ENCODE assay signal across 17 cellular contexts in genomic region chr4:139806929-139807328, GRCh38.
A peak's percentile ranks its signal among the peaks of the same experiment; 100 is the strongest.
DNase-seq lines count a peak whose midpoint lies in the region; ATAC-seq, FAIRE-seq and TF ChIP-seq lines count a peak whose summit lies in the region.
"Had no signal": no experiment of that assay in that cellular context is flagged by ENCODE, and none has a peak within 500 bp of the region (broad histone marks: within the 10 kb centered on the region; RNA-seq: fewer than 3 reads in every experiment).

No MANE protein-coding gene starts in this region.

- H3F3A ChIP-seq in Loucy (ENCODE audit: low read depth) = no peaks in the 10 kb centered on the region

- peaks cover 46% of the 10 kb centered on the region for H3K4me1 Mint-ChIP-seq in mesothelial cell of epicardium
- peaks cover 13% of the 10 kb centered on the region for H3K4me1 Mint-ChIP-seq in activated naive CD4-positive, alpha-beta T cell treated with anti-CD3 and anti-CD28 coated beads, Interleukin-2, amount 10 ng/mL, durations not matched to agents 7 days and 5 days

- RAD21 ChIA-PET in GM12878 (lab: Charles Lee; ENCODE audit: unreplicated experiment) = no interaction called here

- SMC1A ChIA-PET in GM12878 (lab: Charles Lee; ENCODE audit: uncharacterized antibody, unreplicated experiment) = no interaction called here

- H3K27ac ChIP-seq in GM12878 (ENCODE audit: control insufficient read depth, insufficient read depth) = no peak overlapping the region
- H3K27ac ChIP-seq: A549, SK-N-MC had no signal

- H4K20me1 ChIP-seq in Loucy (ENCODE audit: insufficient read depth, low read length, poor library complexity, severe bottlenecking) (peaks cover 36% of the 10 kb centered on the region), GM12878 (ENCODE audit: control insufficient read depth, insufficient read depth) (no peaks in the 10 kb centered on the region)

- TF ChIP-seq POLR2A in GM12878 (IDR thresholded peaks at IDR 0.05; ENCODE audit: low read depth, low read length) = no peak

- H3K79me2 ChIP-seq in Loucy (ENCODE audit: insufficient read depth, low read length) (no peaks in the 10 kb centered on the region), GM12878 (ENCODE audit: control insufficient read depth, insufficient read depth, low read length) (no peaks in the 10 kb centered on the region)

- CTCF ChIA-PET in GM12878 (lab: Yijun Ruan, JAX) = interaction anchor here (2.2 kb wide), 1 partner anchor 446 kb away, joined by 8 read pairs; no protein-coding TSS in a partner anchor
- CTCF ChIA-PET in activated naive CD4-positive, alpha-beta T cell treated with anti-CD3 and anti-CD28 coated beads, Interleukin-2, amount 10 ng/mL, durations not matched to agents 7 days and 5 days (lab: Charles Lee) = no interaction called here

- H3K4me2 ChIP-seq in Loucy (ENCODE audit: low read depth, low read length, poor library complexity, severe bottlenecking) (no peak overlapping the region), GM12878 (ENCODE audit: control insufficient read depth, insufficient read depth) (no peak overlapping the region)
- H3K4me2 ChIP-seq: A549 had no signal

- H3K27me3 Mint-ChIP-seq in mesothelial cell of epicardium (ENCODE audit: low read depth) = no peaks in the 10 kb centered on the region
- peaks cover 6% of the 10 kb centered on the region for H3K27me3 Mint-ChIP-seq in activated naive CD4-positive, alpha-beta T cell treated with anti-CD3 and anti-CD28 coated beads, Interleukin-2, amount 10 ng/mL, durations not matched to agents 7 days and 5 days

- DNase-seq in GM06990 (ENCODE audit: extremely low read depth, insufficient read length) = no peak
- DNase-seq in GM12878 (ENCODE audit: low read depth, low spot score) = no peak
- no peak for DNase-seq in mesothelial cell of epicardium (ENCODE audit: low spot score in 2 of 2, unreplicated experiment in 2 of 2)
- DNase-seq in stimulated activated naive CD4-positive, alpha-beta T cell (lab: John Stamatoyannopoulos, UW) = no peak
- no peak for DNase-seq in activated naive CD4-positive, alpha-beta T cell treated with anti-CD3 and anti-CD28 coated beads, Interleukin-2, amount 10 ng/mL, durations not matched to agents 7 days and 5 days
- no peak for DNase-seq in NCI-H1930 (lab: John Stamatoyannopoulos, UW)
- no peak for DNase-seq in NCI-H1436 treated with DMSO at 0.1 percent for 48 hours (lab: John Stamatoyannopoulos, UW)
- DNase-seq: Caco-2, DMS53, NCI-H1092 treated with DMSO at 0.1 percent for 48 hours, NCI-H2029, NCI-H510A treated with DMSO at 0.1 percent for 48 hours, T-cell had no signal

- peaks cover 12% of the 10 kb centered on the region for H3K36me3 Mint-ChIP-seq in mesothelial cell of epicardium
- H3K36me3 Mint-ChIP-seq in activated naive CD4-positive, alpha-beta T cell treated with anti-CD3 and anti-CD28 coated beads, Interleukin-2, amount 10 ng/mL, durations not matched to agents 7 days and 5 days = peaks cover 1% of the 10 kb centered on the region

- H3K4me3 ChIP-seq in GM06990 (replicated peaks; ENCODE audit: low read depth, low read length) (no peak overlapping the region), Loucy (ENCODE audit: low read length, poor library complexity, severe bottlenecking) (no peak overlapping the region), GM12878 (no peak overlapping the region)
- H3K4me3 ChIP-seq: A549, SK-N-MC had no signal

- H3K4me1 ChIP-seq in Loucy (ENCODE audit: insufficient read depth, low read length, poor library complexity, severe bottlenecking) = peaks cover 38% of the 10 kb centered on the region
- no peaks in the 10 kb centered on the region for H3K4me1 ChIP-seq in GM12878 (ENCODE audit: control insufficient read depth, insufficient read depth, low read length)
- H3K4me1 ChIP-seq: A549 had no signal

- H3K36me3 ChIP-seq in GM06990 (ENCODE audit: control insufficient read depth, insufficient read depth, low read length) = no peaks in the 10 kb centered on the region
- no peaks in the 10 kb centered on the region for H3K36me3 ChIP-seq in Loucy (ENCODE audit: insufficient read depth, low read length)
- no peaks in the 10 kb centered on the region for H3K36me3 ChIP-seq in GM12878 (ENCODE audit: control insufficient read depth in 2 of 2, insufficient read depth in 2 of 2, low read length in 1 of 2)

- H3K9me2 ChIP-seq in Loucy (replicated peaks; ENCODE audit: low read depth, low read length) = no peaks in the 10 kb centered on the region

- 0% methylated on average over 4 of the region's 4 CpGs for WGBS in GM12878 (ENCODE audit: insufficient coverage, insufficient replicate concordance, low lambda C conversion rate, missing lambda C conversion rate)

- intact Hi-C loops in GM12878 (cut with micrococcal nuclease; ENCODE audit: unreplicated experiment) = loop anchor here (1.0 kb wide), 1 partner anchor 13 kb away; no protein-coding TSS in a partner anchor

- H3K9ac ChIP-seq in Loucy (ENCODE audit: low read depth, low read length, poor library complexity, severe bottlenecking) (no peak overlapping the region), GM12878 (ENCODE audit: control insufficient read depth, insufficient read depth, low read length) (no peak overlapping the region)

- in situ Hi-C loops in GM12878 (cut with MboI) = no loop called here

- peaks cover 7% of the 10 kb centered on the region; the same call in 1 of the 2 replicates for H3K9me3 ChIP-seq in Loucy (ENCODE audit: insufficient read depth, low read depth, low read length)
- H3K9me3 ChIP-seq in GM12878 (replicated peaks; ENCODE audit: control insufficient read depth, insufficient read depth, low read length) = peaks cover 3% of the 10 kb centered on the region; the same call in 2 of the 3 replicates

- POLR2A ChIA-PET in GM12878 (lab: Charles Lee) = no interaction called here

- TF ChIP-seq CTCF in GM06990 (IDR thresholded peaks at IDR 0.05; ENCODE audit: insufficient read depth, low read length, poor library complexity, severe bottlenecking) (peak; percentile 27), Loucy (conservative IDR thresholded peaks at IDR 0.05; ENCODE audit: low read length) (peak; percentile 66), GM12878 (IDR thresholded peaks at IDR 0.05 in 2 of 3, conservative IDR thresholded peaks at IDR 0.05 in 1 of 3; ENCODE audit: control insufficient read depth in 2 of 3, extremely low read depth in 1 of 3, insufficient read depth in 1 of 3, low read depth in 3 of 3, low read length in 3 of 3) (no peak), mesothelial cell of epicardium (IDR thresholded peaks at IDR 0.05; ENCODE audit: unreplicated experiment) (no peak)

- ATAC-seq in GM12878 = no peak
- ATAC-seq: A549, T-cell had no signal

- H3K27ac Mint-ChIP-seq in mesothelial cell of epicardium = peak overlapping the region; percentile 95
- no peak overlapping the region for H3K27ac Mint-ChIP-seq in activated naive CD4-positive, alpha-beta T cell treated with anti-CD3 and anti-CD28 coated beads, Interleukin-2, amount 10 ng/mL, durations not matched to agents 7 days and 5 days
- H3K27ac Mint-ChIP-seq: T-cell had no signal

- H3K4me3 Mint-ChIP-seq in mesothelial cell of epicardium = no peak overlapping the region
- H3K4me3 Mint-ChIP-seq in activated naive CD4-positive, alpha-beta T cell treated with anti-CD3 and anti-CD28 coated beads, Interleukin-2, amount 10 ng/mL, durations not matched to agents 7 days and 5 days = no peak overlapping the region
- H3K4me3 Mint-ChIP-seq: T-cell had no signal

- BruUV-seq in GM12878 (replicated peaks; lab: Mats Ljungman, UMichigan) = no TSS peak

- H3K9me3 Mint-ChIP-seq in mesothelial cell of epicardium = peaks cover 9% of the 10 kb centered on the region
- H3K9me3 Mint-ChIP-seq in activated naive CD4-positive, alpha-beta T cell treated with anti-CD3 and anti-CD28 coated beads, Interleukin-2, amount 10 ng/mL, durations not matched to agents 7 days and 5 days = no peaks in the 10 kb centered on the region

- H2AFZ ChIP-seq in Loucy (ENCODE audit: low read length) = no peak overlapping the region
- no peak overlapping the region for H2AFZ ChIP-seq in GM12878 (ENCODE audit: control insufficient read depth, low read depth, low read length)

- H3K27me3 ChIP-seq in GM06990 (replicated peaks; ENCODE audit: control insufficient read depth, insufficient read depth, low read length) = no peaks in the 10 kb centered on the region; the same call in 1 of the 2 replicates
- H3K27me3 ChIP-seq in Loucy (ENCODE audit: insufficient read depth, low read length, poor library complexity, severe bottlenecking) = no peaks in the 10 kb centered on the region
- peaks cover 0 to 2% of the 10 kb centered on the region in 2 experiments; a peak in 2 of 4 replicates for H3K27me3 ChIP-seq in GM12878 (replicated peaks in 1 of 2; ENCODE audit: control insufficient read depth in 2 of 2, insufficient read depth in 2 of 2, low read length in 1 of 2)

- no peak for FAIRE-seq in GM12878 (lab: Jason Lieb, UNC)
- FAIRE-seq: A549, HTR-8/SVneo had no signal

- TF ChIP-seq EP300 in GM12878 (IDR thresholded peaks at IDR 0.05; ENCODE audit: borderline replicate concordance in 1 of 2, control insufficient read depth in 1 of 2, low read depth in 2 of 2, low read length in 2 of 2) = no peak

- peak; percentile 37; the same call in 1 of the 2 replicates for TF ChIP-seq RAD21 in GM12878 (IDR thresholded peaks at IDR 0.05; ENCODE audit: insufficient read depth, low read depth, low read length)

TF ChIP-seq in GM12878, 131 proteins besides CTCF, POLR2A, EP300 and RAD21 (continues in another document):
- TF ChIP-seq CEBPZ (IDR thresholded peaks at IDR 0.05; ENCODE audit: low read depth, low read length) (no peak), CHD1 (IDR thresholded peaks at IDR 0.05; ENCODE audit: low read depth, low read length) (no peak), IKZF2 (IDR thresholded peaks at IDR 0.05) (no peak)

Comparison
In these comparisons a context has a peak if more than half of its experiments do, and no peak if none do; other contexts are left out.
1. CTCF ChIP-seq: peak in GM06990 (single experiment) and Loucy (single experiment); none in GM12878 (0 of 3) and mesothelial cell of epicardium (single experiment).